In genomic region chr14:52473557-52473956, GRCh38 we compare ENCODE assay signal across 9 cellular contexts.
A peak's percentile ranks its signal among the peaks of the same experiment; 100 is the strongest.
DNase-seq lines count a peak whose midpoint lies in the region; ATAC-seq and TF ChIP-seq lines count a peak whose summit lies in the region.
"Had no signal": no experiment of that assay in that cellular context is flagged by ENCODE, and none has a peak within 500 bp of the region (broad histone marks: within the 10 kb centered on the region; RNA-seq: fewer than 3 reads in every experiment).

No MANE protein-coding gene starts in this region.

- POLR2A ChIA-PET in RWPE1 (lab: Yijun Ruan, JAX; ENCODE audit: low non-redundant PET) = no interaction called here
- POLR2A ChIA-PET in HEK293T (lab: Yijun Ruan, JAX) = no interaction called here

- DNase-seq in AML-193 (lab: John Stamatoyannopoulos, UW) (peak; percentile 25 to 57), GM13977 (ENCODE audit: low spot score) (peak; percentile 31), RWPE1 (ENCODE audit: low spot score) (peak; percentile 16), glomerular visceral epithelial cell (ENCODE audit: extremely low spot score) (peak; percentile 47), HEK293T (ENCODE audit: extremely low spot score) (no peak), cortex of kidney (lab: John Stamatoyannopoulos, UW) (no peak)
- DNase-seq in activated CD8-positive, alpha-beta memory T cell treated with anti-CD3 and anti-CD28 coated beads, Interleukin-2, amount 50 U/mL, for 4 hours = no peak

- in situ Hi-C loops in GM13977 (cut with MboI; ENCODE audit: low pct_unique_long_range_greater_than_20kb, low sequenced_read_pairs, unreplicated experiment) = loop anchor here (10.0 kb wide), 1 partner anchor 189 kb away; no protein-coding TSS in a partner anchor

- CTCF ChIA-PET in RWPE1 (lab: Yijun Ruan, JAX) = no interaction called here
- CTCF ChIA-PET in HEK293T (lab: Yijun Ruan, JAX) = no interaction called here

- no peak for ATAC-seq in GM19397 (IDR thresholded peaks at IDR 0.05; ENCODE audit: unreplicated experiment)

- H3K27ac ChIP-seq in RWPE1 = no peak overlapping the region
- H3K27ac ChIP-seq: epithelial cell of prostate had no signal

- TF ChIP-seq CTCF in GM13977 (IDR thresholded peaks at IDR 0.05; ENCODE audit: extremely low read depth, insufficient read depth, missing control alignments) (peak; percentile 34), RWPE1 (conservative IDR thresholded peaks at IDR 0.05; ENCODE audit: low read depth) (peak; percentile 43)

TF ChIP-seq in HEK293T, 16 proteins besides CTCF, POLR2A, EP300 and RAD21:
- TF ChIP-seq SP1 (IDR thresholded peaks at IDR 0.05) (no peak), L3MBTL2 (conservative IDR thresholded peaks at IDR 0.05) (no peak), NFRKB (IDR thresholded peaks at IDR 0.05) (no peak), BHLHE40 (IDR thresholded peaks at IDR 0.05; ENCODE audit: borderline replicate concordance) (no peak), FOXK2 (IDR thresholded peaks at IDR 0.05) (no peak), FOXM1 (IDR thresholded peaks at IDR 0.05; ENCODE audit: borderline replicate concordance) (no peak), FOXA1 (IDR thresholded peaks at IDR 0.05) (no peak), PKNOX1 (IDR thresholded peaks at IDR 0.05) (no peak), TARDBP (IDR thresholded peaks at IDR 0.05) (no peak), SUZ12 (IDR thresholded peaks at IDR 0.05) (no peak), ELF4 (IDR thresholded peaks at IDR 0.05) (no peak), CTBP1 (IDR thresholded peaks at IDR 0.05; ENCODE audit: borderline replicate concordance) (no peak), ZNF384 (IDR thresholded peaks at IDR 0.05) (no peak), ARNT (IDR thresholded peaks at IDR 0.05) (no peak), HDGF (IDR thresholded peaks at IDR 0.05; ENCODE audit: borderline replicate concordance) (no peak), LEF1 (IDR thresholded peaks at IDR 0.05; ENCODE audit: borderline replicate concordance) (no peak)

Comparison
In these comparisons a context has a peak if more than half of its experiments do, and no peak if none do; other contexts are left out.
1. DNase-seq: peak in AML-193 (2 of 2), GM13977 (single experiment), RWPE1 (single experiment) and glomerular visceral epithelial cell (single experiment); none in activated CD8-positive, alpha-beta memory T cell treated with anti-CD3 and anti-CD28 coated beads, Interleukin-2, amount 50 U/mL, for 4 hours (single experiment), HEK293T (single experiment) and cortex of kidney (single experiment).